ENCODE assay signal across 15 cellular contexts in the genomic region with DNA sequence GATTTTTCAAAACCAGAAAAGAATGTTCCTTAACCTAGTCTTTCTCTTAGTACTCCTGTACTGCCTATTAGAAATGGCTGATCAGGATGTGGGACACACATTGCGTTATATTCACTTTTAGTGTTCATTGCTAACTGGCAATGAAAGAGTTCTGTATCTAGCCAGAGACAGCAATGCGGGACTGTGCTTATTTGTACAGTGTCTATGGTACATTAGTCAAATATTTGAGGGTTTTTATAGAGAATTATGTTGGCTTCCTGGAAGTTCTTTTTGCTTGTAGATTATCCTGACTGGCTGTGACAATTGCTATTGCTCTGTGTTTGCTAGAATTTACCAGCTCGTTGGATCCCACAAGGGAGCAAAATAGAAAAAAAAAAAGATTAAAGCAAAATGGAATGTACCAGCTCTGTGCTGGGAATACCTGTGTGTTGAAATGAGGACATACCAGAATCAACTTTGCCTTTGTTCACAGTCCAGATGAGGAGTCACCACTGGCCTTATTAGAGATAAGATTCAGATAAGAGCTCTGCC. TPM values are rescaled to one million over a fixed set of nuclear protein-coding genes. Genes with fewer than 3 reads are reported as not detected.
DNase-seq lines count a peak whose midpoint lies in the region; ATAC-seq, FAIRE-seq and TF ChIP-seq lines count a peak whose summit lies in the region.
"Had no signal": no experiment of that assay in that cellular context is flagged by ENCODE, and none has a peak within 500 bp of the region (broad histone marks: within the 10 kb centered on the region; RNA-seq: fewer than 3 reads in every experiment).

No MANE protein-coding gene starts in this region.

- ATAC-seq in A549 (peak; percentile 82 to 93), HG02571 (IDR thresholded peaks at IDR 0.05; ENCODE audit: unreplicated experiment) (no peak), HG03442 (IDR thresholded peaks at IDR 0.05; ENCODE audit: unreplicated experiment) (no peak)

- H3K27ac ChIP-seq in A549 (peak overlapping the region; percentile 84 to 91), epithelial cell of prostate (peak overlapping the region; percentile 54), neutrophil (peak overlapping the region; percentile 88)
- H3K27ac ChIP-seq: neural progenitor cell had no signal

- peaks cover 15% of the 10 kb centered on the region; the same call in 2 of the 3 replicates for H3K9me3 ChIP-seq in A549
- H3K9me3 ChIP-seq in neutrophil = no peaks in the 10 kb centered on the region

- CTCF ChIA-PET in A549 (lab: Yijun Ruan, JAX) = interaction anchor here (1.4 kb wide), 1 partner anchor 19 kb away, joined by 5 read pairs; no protein-coding TSS in a partner anchor

- peak in 1 of 2 experiments; percentile 84 for DNase-seq in A549 (ENCODE audit: low read depth in 1 of 2, low spot score in 1 of 2)
- DNase-seq in RPMI7951 (ENCODE audit: low read depth) = peak; percentile 51
- DNase-seq in epithelial cell of prostate (ENCODE audit: low read depth, low spot score) = no peak
- no peak for DNase-seq in NCI-H510A (lab: John Stamatoyannopoulos, UW)
- no peak for DNase-seq in putamen (ENCODE audit: low spot score)
- DNase-seq: activated CD4-positive, CD25-positive, alpha-beta regulatory T cell; activated T-cell treated with anti-CD3 and anti-CD28 coated beads, Interleukin-2, amount 50 U/mL, for 48 hours; caudate nucleus; NCI-H446; SHP77; stimulated activated CD4-positive, alpha-beta T cell treated with anti-CD3 and anti-CD28 coated beads, Interleukin-4, amount 100 ng/mL, for 1 hour had no signal

- H3K36me3 ChIP-seq in neutrophil = no peaks in the 10 kb centered on the region
- H3K36me3 ChIP-seq: neural progenitor cell had no signal

- H3K4me1 ChIP-seq in A549 = peaks cover 52% of the 10 kb centered on the region
- peaks cover 53 to 59% of the 10 kb centered on the region in 2 experiments for H3K4me1 ChIP-seq in neutrophil (ENCODE audit: control insufficient read depth in 1 of 2, insufficient read depth in 1 of 2, low read depth in 1 of 2, low read length in 1 of 2)
- H3K4me1 ChIP-seq: neural progenitor cell had no signal

- FAIRE-seq in A549 (lab: Jason Lieb, UNC) = no peak

- POLR2A ChIA-PET in A549 (lab: Yijun Ruan, JAX) = interaction anchor here (0.6 to 1.3 kb wide), 5 partner anchors 18 to 38 kb away, joined by 3 to 6 read pairs (median 6); no protein-coding TSS in a partner anchor

- peak; percentile 60 to 85; a peak in 3 of 5 replicates for TF ChIP-seq EP300 in A549 (IDR thresholded peaks at IDR 0.05)

- peak in 1 of 2 experiments; percentile 40; a peak in 1 of 5 replicates for TF ChIP-seq RAD21 in A549 (conservative IDR thresholded peaks at IDR 0.05 in 1 of 2, IDR thresholded peaks at IDR 0.05 in 1 of 2)

- H3K27me3 ChIP-seq in neutrophil = no peaks in the 10 kb centered on the region
- H3K27me3 ChIP-seq: neural progenitor cell had no signal

- H3K4me3 ChIP-seq in A549 = no peak overlapping the region
- no peak overlapping the region for H3K4me3 ChIP-seq in neutrophil (ENCODE audit: low read depth in 1 of 2, low read length in 1 of 2)
- H3K4me3 ChIP-seq: neural progenitor cell had no signal

- 9% methylated on average over 3 of the region's 3 CpGs for WGBS in A549 (ENCODE audit: missing lambda C conversion rate)

- no peak for TF ChIP-seq CTCF in A549 (IDR thresholded peaks at IDR 0.05)
- TF ChIP-seq CTCF in neutrophil (IDR thresholded peaks at IDR 0.05) = no peak

- H3K4me2 ChIP-seq in A549 = peak overlapping the region; percentile 71
- H3K4me2 ChIP-seq: neural progenitor cell had no signal

- no peak for TF ChIP-seq POLR2A in A549 (IDR thresholded peaks at IDR 0.05; ENCODE audit: low read length)

TF ChIP-seq in A549, 52 proteins besides CTCF, POLR2A, EP300 and RAD21 (continues in another document):
- TF ChIP-seq MAFK (IDR thresholded peaks at IDR 0.05; ENCODE audit: partially characterized antibody) = no peak
- TF ChIP-seq NFE2L2 (conservative IDR thresholded peaks at IDR 0.05; ENCODE audit: low read length) = no peak
- TF ChIP-seq HEYL (CRISPR knock-in tag; IDR thresholded peaks at IDR 0.05) = no peak
- no peak for TF ChIP-seq E2F6 (IDR thresholded peaks at IDR 0.05; ENCODE audit: borderline replicate concordance, low read depth)
- no peak for TF ChIP-seq ZFP36 (IDR thresholded peaks at IDR 0.05; ENCODE audit: borderline replicate concordance, partially characterized antibody)
- no peak for TF ChIP-seq NPAS2 (CRISPR knock-in tag; IDR thresholded peaks at IDR 0.05; ENCODE audit: borderline replicate concordance)
- TF ChIP-seq HOXB13 (CRISPR knock-in tag; IDR thresholded peaks at IDR 0.05; ENCODE audit: low read depth) = no peak
- TF ChIP-seq CBX2 (IDR thresholded peaks at IDR 0.05; ENCODE audit: borderline replicate concordance, low read depth) = no peak
- no peak for TF ChIP-seq ESRRA (IDR thresholded peaks at IDR 0.05; ENCODE audit: borderline replicate concordance, low read length)
- TF ChIP-seq JUNB (IDR thresholded peaks at IDR 0.05) = peak; percentile 76; the same call in 1 of the 2 replicates
- TF ChIP-seq CBX8 (IDR thresholded peaks at IDR 0.05) = no peak
- TF ChIP-seq RCOR1 (IDR thresholded peaks at IDR 0.05; ENCODE audit: low read depth, low read length) = no peak
- TF ChIP-seq TFCP2L1 (CRISPR knock-in tag; IDR thresholded peaks at IDR 0.05) = no peak
- TF ChIP-seq HMGXB4 (CRISPR knock-in tag; IDR thresholded peaks at IDR 0.05; ENCODE audit: borderline replicate concordance) = no peak
- no peak for TF ChIP-seq KDM1A (IDR thresholded peaks at IDR 0.05; ENCODE audit: low read depth)
- no peak for TF ChIP-seq RNF2 (IDR thresholded peaks at IDR 0.05; ENCODE audit: borderline replicate concordance, low read depth)
- TF ChIP-seq ELK1 (IDR thresholded peaks at IDR 0.05; ENCODE audit: low read depth, low read length) = no peak
- no peak for TF ChIP-seq USF2 (IDR thresholded peaks at IDR 0.05)
- TF ChIP-seq TP53 (CRISPR knock-in tag; IDR thresholded peaks at IDR 0.05) = no peak
- peak; percentile 74 to 86 for TF ChIP-seq JUN (IDR thresholded peaks at IDR 0.05)
- no peak; the same call in 1 of the 2 replicates for TF ChIP-seq FOSL2 (IDR thresholded peaks at IDR 0.05)
- TF ChIP-seq FOSL2 (CRISPR knock-in tag; IDR thresholded peaks at IDR 0.05) = no peak
- TF ChIP-seq POLR2AphosphoS2 (conservative IDR thresholded peaks at IDR 0.05; ENCODE audit: low read length) = no peak
- peak; percentile 88 for TF ChIP-seq GATA3 (IDR thresholded peaks at IDR 0.05; ENCODE audit: borderline replicate concordance)
- TF ChIP-seq, protein P1, sequence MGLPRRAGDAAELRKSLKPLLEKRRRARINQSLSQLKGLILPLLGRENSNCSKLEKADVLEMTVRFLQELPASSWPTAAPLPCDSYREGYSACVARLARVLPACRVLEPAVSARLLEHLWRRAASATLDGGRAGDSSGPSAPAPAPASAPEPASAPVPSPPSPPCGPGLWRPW (IDR thresholded peaks at IDR 0.05) = 0 out of 2 replicates have a peak, but pooled peaks have one; percentile 19
- TF ChIP-seq ZSCAN20 (CRISPR knock-in tag; IDR thresholded peaks at IDR 0.05) = no peak
- no peak for TF ChIP-seq SREBF2 (IDR thresholded peaks at IDR 0.05)
- TF ChIP-seq SMC3 (IDR thresholded peaks at IDR 0.05) = peak; percentile 32; the same call in 1 of the 3 replicates

RNA-seq across cellular contexts. Expression of gene IFNGR1, which starts 22.4 kb away (rescaled TPM):
- polyA plus RNA-seq in A549 (2011; rRNA removed) (48.7 and 54.9 TPM in 2 replicates), A549 (2017; fragmentation: RNase III; extraction: RNeasy Plus Mini Kit Qiagen cat#74134 plus additional on column Dnase treatment) (29.8 to 33.2 TPM (median 31.2 TPM) in 3 replicates)
- 8.9 and 10.3 TPM in 2 replicates for polyA plus RNA-seq in A549 (2012; cell fraction: cytosol; rRNA removed)
- polyA plus RNA-seq in A549 (2012; cell fraction: nucleus; rRNA removed) = 7.4 and 9.9 TPM in 2 replicates
- polyA minus RNA-seq in A549 (2011; rRNA and poly(A)+ RNA removed) = 24.3 and 33.7 TPM in 2 replicates
- 43.7 and 55.2 TPM in 2 replicates for total RNA-seq in RPMI7951 (2014; rRNA removed; shearing (Covaris generic))

Comparison
In these comparisons a context has a peak if more than half of its experiments do, and no peak if none do; other contexts are left out.
1. ATAC-seq: peak in A549 (2 of 2); none in HG02571 (single experiment) and HG03442 (single experiment).
2. Peak in every context shown above with its lines, with median percentiles within 50 percentile points of each other: H3K27ac ChIP-seq.